In the genomic region with DNA sequence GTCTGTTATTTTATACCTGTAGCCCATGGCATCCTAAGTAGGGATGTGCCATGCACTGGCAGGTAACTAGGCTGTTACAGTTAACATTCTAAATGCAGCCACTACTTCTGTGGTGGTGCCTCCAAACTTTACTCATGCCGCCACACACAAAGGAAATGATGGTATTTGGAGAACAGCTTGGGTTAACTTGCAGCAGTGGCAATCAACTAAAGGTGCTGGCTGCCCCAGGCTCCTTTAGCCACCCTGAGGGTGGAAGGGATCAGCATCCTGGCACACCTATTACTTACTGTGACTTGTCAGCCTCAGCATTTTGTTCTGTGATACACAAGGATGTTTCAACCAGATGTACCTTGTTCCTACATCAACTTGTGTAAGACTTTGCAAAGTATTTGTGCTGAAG, we compare ENCODE assay signal across 22 cellular contexts.
"Had no signal": no experiment of that assay in that cellular context is flagged by ENCODE, and none has a peak within 500 bp of the region (broad histone marks: within the 10 kb centered on the region; RNA-seq: fewer than 3 reads in every experiment).

No MANE protein-coding gene starts in this region.

- H3K4me1 ChIP-seq: esophagus squamous epithelium, gastrocnemius medialis, heart right ventricle, left lung, lower lobe of right lung had no signal

- H3K4me3 Mint-ChIP-seq: naive thymus-derived CD8-positive, alpha-beta T cell had no signal

- H3K36me3 ChIP-seq: esophagus squamous epithelium, gastrocnemius medialis, heart right ventricle, left lung, lower lobe of right lung had no signal

- H3K27me3 ChIP-seq: dorsolateral prefrontal cortex, esophagus squamous epithelium, gastrocnemius medialis, heart right ventricle, left lung had no signal

- ATAC-seq: esophagus mucosa; gastrocnemius medialis; heart right ventricle; left cardiac atrium; left lung; left ventricle myocardium superior; lower lobe of right lung; naive thymus-derived CD8-positive, alpha-beta T cell had no signal

- H3K36me3 Mint-ChIP-seq: naive thymus-derived CD8-positive, alpha-beta T cell had no signal

- H3K4me3 ChIP-seq: coronary artery, dorsolateral prefrontal cortex, esophagus squamous epithelium, gastrocnemius medialis, heart right ventricle, left lung, lower lobe of right lung had no signal

- H3K9me3 ChIP-seq: esophagus squamous epithelium, gastrocnemius medialis, heart right ventricle, left lung, lower lobe of right lung had no signal

- H3K4me1 Mint-ChIP-seq: naive thymus-derived CD8-positive, alpha-beta T cell had no signal

- H3K27ac Mint-ChIP-seq: naive thymus-derived CD8-positive, alpha-beta T cell had no signal

- H3K27me3 Mint-ChIP-seq: naive thymus-derived CD8-positive, alpha-beta T cell had no signal

- H3K9me3 Mint-ChIP-seq: naive thymus-derived CD8-positive, alpha-beta T cell had no signal

- H3K27ac ChIP-seq: coronary artery, dorsolateral prefrontal cortex, epithelial cell of prostate, esophagus squamous epithelium, gastrocnemius medialis, heart right ventricle, left lung, lower lobe of right lung had no signal

- DNase-seq: dermis blood vessel endothelial cell; dorsolateral prefrontal cortex; effector CD4-positive, alpha-beta T cell; effector memory CD4-positive, alpha-beta T cell; erythroblast; esophagus squamous epithelium; foreskin melanocyte; gastrocnemius medialis; glutamatergic neuron; head of caudate nucleus; heart right ventricle; hippocampal formation; left cardiac atrium; left lung; left ventricle myocardium superior; lower lobe of right lung; mesenchymal stem cell; midbrain; naive thymus-derived CD8-positive, alpha-beta T cell had no signal
